In genomic region chr13:99367663-99368448, GRCh38 we compare ENCODE assay signal across 11 cellular contexts.
DNase-seq lines count a peak whose midpoint lies in the region; ATAC-seq and TF ChIP-seq lines count a peak whose summit lies in the region.
"Had no signal": no experiment of that assay in that cellular context is flagged by ENCODE, and none has a peak within 500 bp of the region (broad histone marks: within the 10 kb centered on the region; RNA-seq: fewer than 3 reads in every experiment).

No MANE protein-coding gene starts in this region.

- no peak overlapping the region for H3K4me3 ChIP-seq in WERI-Rb-1 (ENCODE audit: low read depth, low read length)

- intact Hi-C loops in CD14-positive monocyte (cut with micrococcal nuclease), result no loop called here

- H3K27ac ChIP-seq in WERI-Rb-1, result no peak overlapping the region

- peaks cover 24% of the 10 kb centered on the region for H3K36me3 ChIP-seq in WERI-Rb-1

- no peaks in the 10 kb centered on the region for H3K27me3 Mint-ChIP-seq in CD14-positive monocyte (ENCODE audit: low read depth in 3 of 3)

- no peaks in the 10 kb centered on the region for H3K9me3 Mint-ChIP-seq in CD14-positive monocyte

- H3K27me3 ChIP-seq in WERI-Rb-1 (ENCODE audit: insufficient read depth, low read depth, severe bottlenecking), result no peaks in the 10 kb centered on the region
- H3K27me3 ChIP-seq: BE2C had no signal

- ATAC-seq in GM19395 (IDR thresholded peaks at IDR 0.05; ENCODE audit: unreplicated experiment) (peak; percentile 44), HG02938 (IDR thresholded peaks at IDR 0.05; ENCODE audit: unreplicated experiment) (no peak), GM18867 (IDR thresholded peaks at IDR 0.05; ENCODE audit: unreplicated experiment) (no peak)

- H3K4me3 Mint-ChIP-seq in CD14-positive monocyte, result no peak overlapping the region

- H3K9me3 ChIP-seq in WERI-Rb-1 (ENCODE audit: severe bottlenecking), result no peaks in the 10 kb centered on the region
- H3K9me3 ChIP-seq: BE2C had no signal

- TF ChIP-seq CTCF in CD14-positive monocyte (IDR thresholded peaks at IDR 0.05) (no peak), WERI-Rb-1 (IDR thresholded peaks at IDR 0.05; ENCODE audit: low read depth, low read length) (0 out of 2 replicates have a peak, but pooled peaks have one; percentile 23)

- DNase-seq in CD14-positive monocyte (ENCODE audit: low spot score) (no peak), WERI-Rb-1 (peak; percentile 9), hepatic stellate cell (ENCODE audit: low spot score) (peak; percentile 59), NCI-H187 (lab: John Stamatoyannopoulos, UW) (no peak), COR-L47 (lab: John Stamatoyannopoulos, UW) (no peak)
- DNase-seq: BE2C; NCI-H2029 treated with DMSO at 0.1 percent for 48 hours; stimulated activated CD4-positive, alpha-beta T cell treated with anti-CD3 and anti-CD28 coated beads, Interleukin-12 subunit alpha, Interleukin-12 subunit beta, amount 100 ng/mL, for 4 hours had no signal

- H3K27ac Mint-ChIP-seq in CD14-positive monocyte, result peak overlapping the region in 5 of 7 donors; percentile 6 to 82 (median 48)

- peaks cover 17% of the 10 kb centered on the region for H3K4me1 Mint-ChIP-seq in CD14-positive monocyte

- peaks cover 67 to 69% of the 10 kb centered on the region in 2 donors for H3K36me3 Mint-ChIP-seq in CD14-positive monocyte

Comparison
In these comparisons a context has a peak if more than half of its experiments do, and no peak if none do; other contexts are left out.
1. DNase-seq: peak in WERI-Rb-1 (single experiment) and hepatic stellate cell (single experiment); none in CD14-positive monocyte (single experiment), NCI-H187 (0 of 2) and COR-L47 (single experiment).